Comparison of ENCODE assay signal across 8 cellular contexts in the genomic region with DNA sequence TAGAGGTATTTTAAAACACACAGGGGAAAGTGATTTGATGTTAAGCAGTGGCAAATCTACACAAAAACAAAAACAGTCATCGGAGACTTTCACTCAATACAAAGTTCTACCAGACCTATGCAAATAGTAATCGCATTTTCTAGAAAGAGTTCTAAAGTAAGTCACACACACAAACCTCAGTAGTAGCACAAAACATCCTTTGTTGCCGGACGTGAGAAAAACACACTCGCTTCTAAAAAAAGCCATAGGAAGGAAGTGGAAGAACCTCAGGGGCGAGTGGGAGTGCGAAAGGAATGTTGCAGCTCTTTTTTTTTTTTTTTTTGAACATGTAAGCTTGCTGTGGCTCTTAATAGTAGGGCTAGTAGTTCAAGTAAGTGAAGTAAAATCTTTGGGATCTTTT.
DNase-seq lines count a peak whose midpoint lies in the region; ATAC-seq and TF ChIP-seq lines count a peak whose summit lies in the region.

No MANE protein-coding gene starts in this region.

- H3K79me2 ChIP-seq in trophoblast cell (ENCODE audit: control insufficient read depth, insufficient read depth, low read length, poor library complexity): peaks cover 7% of the 10 kb centered on the region

- no peak overlapping the region for H3K9ac ChIP-seq in trophoblast cell (ENCODE audit: low read length)

- H2AFZ ChIP-seq in trophoblast cell (ENCODE audit: insufficient read depth, low read length, poor library complexity): no peak overlapping the region

- H2BK5ac ChIP-seq in trophoblast cell (ENCODE audit: low read depth, low read length, poor library complexity): no peak overlapping the region

- no peak overlapping the region for H2BK120ac ChIP-seq in trophoblast cell (ENCODE audit: insufficient read depth, low read length, poor library complexity)

- DNase-seq in GM06990 (ENCODE audit: extremely low read depth, insufficient read length) (no peak), KBM-7 (peak; percentile 70), choroid plexus epithelial cell (ENCODE audit: low read depth) (peak; percentile 90), trophoblast cell (no peak), NOMO-1 treated with DMSO at 0.1 percent for 48 hours (lab: John Stamatoyannopoulos, UW; ENCODE audit: unreplicated experiment) (no peak)
- no peak for DNase-seq in activated CD4-positive, CD25-positive, alpha-beta regulatory T cell treated with anti-CD3 and anti-CD28 coated beads, Interleukin-2, amount 50 U/mL, for 72 hours
- DNase-seq in activated CD4-positive, CD25-positive, alpha-beta regulatory T cell (lab: John Stamatoyannopoulos, UW): no peak

- H3K4me1 ChIP-seq in trophoblast cell (ENCODE audit: control insufficient read depth in 1 of 2, insufficient read depth in 2 of 2, low read length in 2 of 2): peaks cover 12 to 15% of the 10 kb centered on the region in 2 experiments

- H4K12ac ChIP-seq in trophoblast cell (ENCODE audit: low read depth, low read length): no peak overlapping the region

- no peaks in the 10 kb centered on the region for H3K36me3 ChIP-seq in GM06990 (ENCODE audit: control insufficient read depth, insufficient read depth, low read length)
- H3K36me3 ChIP-seq in trophoblast cell (ENCODE audit: control insufficient read depth in 1 of 2, insufficient read depth in 2 of 2, low read length in 2 of 2): peaks cover 0 to 2% of the 10 kb centered on the region in 2 experiments

- no CpG with 5 or more reads among the region's 7 CpGs for WGBS in trophoblast cell (ENCODE audit: extremely low coverage, insufficient coverage, insufficient read length)

- no peaks in the 10 kb centered on the region for H3K9me3 ChIP-seq in trophoblast cell (ENCODE audit: insufficient read depth, low read depth, low read length)

- peak overlapping the region; percentile 41 for H3K4me2 ChIP-seq in trophoblast cell (ENCODE audit: low read length)

- ATAC-seq in GM21529 (IDR thresholded peaks at IDR 0.05; ENCODE audit: unreplicated experiment): peak; percentile 67

- no peak overlapping the region for H2AK5ac ChIP-seq in trophoblast cell (ENCODE audit: low read length)

- no peak overlapping the region for H2BK12ac ChIP-seq in trophoblast cell (ENCODE audit: low read length)

- H4K8ac ChIP-seq in trophoblast cell (ENCODE audit: low read depth, low read length): no peak overlapping the region

- H3K27me3 ChIP-seq in GM06990 (replicated peaks; ENCODE audit: control insufficient read depth, insufficient read depth, low read length): no peaks in the 10 kb centered on the region
- H3K27me3 ChIP-seq in trophoblast cell (ENCODE audit: insufficient read depth, low read length): no peaks in the 10 kb centered on the region

- H3K79me1 ChIP-seq in trophoblast cell (ENCODE audit: low read length): peaks cover 14% of the 10 kb centered on the region

- in situ Hi-C loops in KBM-7 (cut with MboI; ENCODE audit: low pct_unique_long_range_greater_than_20kb, low sequenced_read_pairs): no loop called here

- H3K14ac ChIP-seq in trophoblast cell (ENCODE audit: low read length): no peak overlapping the region

- H3K4ac ChIP-seq in trophoblast cell (ENCODE audit: low read depth, low read length): no peak overlapping the region

- no peak for TF ChIP-seq CTCF in GM06990 (IDR thresholded peaks at IDR 0.05; ENCODE audit: insufficient read depth, low read length, poor library complexity, severe bottlenecking)
- no peak for TF ChIP-seq CTCF in choroid plexus epithelial cell (conservative IDR thresholded peaks at IDR 0.05; ENCODE audit: low read depth, low read length)

- no peak overlapping the region for H4K91ac ChIP-seq in trophoblast cell (ENCODE audit: low read depth, low read length)

- H3K4me3 ChIP-seq in GM06990 (replicated peaks; ENCODE audit: low read depth, low read length) (peak overlapping the region; percentile 26; the same call in 1 of the 2 replicates), choroid plexus epithelial cell (ENCODE audit: low read depth, low read length) (no peak overlapping the region), trophoblast cell (ENCODE audit: low read depth, low read length) (no peak overlapping the region)

- no peak overlapping the region for H3K23ac ChIP-seq in trophoblast cell (ENCODE audit: low read length)

- no peak overlapping the region for H3K18ac ChIP-seq in trophoblast cell (ENCODE audit: low read length)

- H3K27ac ChIP-seq in trophoblast cell (ENCODE audit: low read depth, low read length): no peak overlapping the region

Comparison
In these comparisons a context has a peak if more than half of its experiments do, and no peak if none do; other contexts are left out.
1. DNase-seq: peak in KBM-7 (single experiment) and choroid plexus epithelial cell (single experiment); none in GM06990 (single experiment), trophoblast cell (0 of 2), activated CD4-positive, CD25-positive, alpha-beta regulatory T cell treated with anti-CD3 and anti-CD28 coated beads, Interleukin-2, amount 50 U/mL, for 72 hours (single experiment), activated CD4-positive, CD25-positive, alpha-beta regulatory T cell (0 of 4) and NOMO-1 treated with DMSO at 0.1 percent for 48 hours (single experiment).